In the genomic region with DNA sequence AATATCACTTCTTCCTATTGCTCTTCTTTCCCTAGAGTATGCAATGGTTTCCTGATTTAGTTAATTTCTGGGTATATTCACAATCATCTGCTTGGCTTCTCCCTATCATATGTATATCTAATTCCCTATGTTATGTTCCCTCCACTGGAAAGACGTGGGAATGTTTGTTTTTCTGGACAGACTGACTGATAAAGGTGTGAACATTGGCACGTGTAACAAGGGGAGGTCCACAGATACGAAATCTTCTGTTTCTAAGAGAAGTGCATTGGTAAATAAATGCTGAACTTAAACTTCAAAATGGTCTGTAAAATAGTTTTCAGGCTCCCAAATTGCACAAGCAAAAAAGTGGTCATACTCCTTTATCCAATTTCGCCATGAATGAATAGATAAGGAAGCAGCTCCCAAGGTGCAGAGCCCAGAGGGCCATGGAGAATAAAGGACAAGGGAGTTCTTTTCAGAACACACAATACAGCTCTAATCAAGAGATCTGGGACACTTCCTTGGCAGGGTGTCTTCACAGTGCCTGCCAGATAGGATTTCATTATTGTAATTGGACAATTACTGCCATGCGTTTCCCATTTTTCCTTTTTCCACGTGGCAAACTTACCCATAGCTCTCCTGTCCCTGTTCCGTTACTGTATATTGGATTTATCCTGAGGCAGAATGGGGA, we compare ENCODE assay signal across 26 cellular contexts.
"Had no signal": no experiment of that assay in that cellular context is flagged by ENCODE, and none has a peak within 500 bp of the region (broad histone marks: within the 10 kb centered on the region; RNA-seq: fewer than 3 reads in every experiment).

No MANE protein-coding gene starts in this region.

- DNase-seq: activated B cell treated with CpG ODN at 0.5 μM for 24 hours; activated CD4-positive, alpha-beta T cell treated with anti-CD3 and anti-CD28 coated beads for 1 hour; activated CD4-positive, alpha-beta T cell treated with anti-CD3 and anti-CD28 coated beads, Interleukin-2, amount 10 ng/mL, durations not matched to agents 24 days and 14 days; activated CD4-positive, alpha-beta T cell treated with anti-CD3 and anti-CD28 coated beads, Interleukin-2, amount 50 U/mL, for 48 hours; activated effector memory CD4-positive, alpha-beta T cell treated with anti-CD3 and anti-CD28 coated beads, Interleukin-2, amount 50 U/mL, for 16 hours; activated naive CD4-positive, alpha-beta T cell treated with Interleukin-2 at 50 U/mL for 16 hours; activated naive CD8-positive, alpha-beta T cell treated with anti-CD3 and anti-CD28 coated beads, Interleukin-2, amount 50 U/mL, for 24 hours; activated T-cell treated with anti-CD3 and anti-CD28 coated beads, Interleukin-2, amount 50 U/mL, for 4 hours; amniotic stem cell; cerebellar nuclear complex; Karpas-422; MM.1S; NCI-H1105; NCI-H1436; NCI-H187 treated with DMSO at 0.1 percent for 48 hours; NCI-H2081 treated with DMSO at 0.1 percent for 48 hours; NCI-H345; NCI-H510A; NCI-H526 treated with DMSO at 0.1 percent for 48 hours; PC-9; SHP77 treated with DMSO at 0.1 percent for 48 hours; T-helper 17 cell; T-helper 9 cell had no signal

- H3K27ac ChIP-seq: ascending aorta, PC-9 had no signal

- H3K9me3 ChIP-seq: ascending aorta had no signal

- H3K36me3 ChIP-seq: ascending aorta had no signal

- FAIRE-seq: K562 had no signal

- H3K4me1 ChIP-seq: ascending aorta had no signal

- H3K4me3 ChIP-seq: ascending aorta, K562, PC-9 had no signal

- H3K27me3 ChIP-seq: ascending aorta had no signal

- ATAC-seq: activated naive CD4-positive, alpha-beta T cell treated with anti-CD3 and anti-CD28 coated beads, Interleukin-2, amount 50 U/mL, for 72 hours; activated naive CD8-positive, alpha-beta T cell treated with anti-CD3 and anti-CD28 coated beads, Interleukin-2, amount 50 U/mL, for 24 hours; activated T-cell treated with anti-CD3 and anti-CD28 coated beads, Interleukin-2, amount 50 U/mL, for 4 hours; K562; T-helper 17 cell had no signal
